10 cellular contexts compared by ENCODE assay signal in genomic region chr4:186297013-186297645, GRCh38. TPM values are rescaled to one million over a fixed set of nuclear protein-coding genes. Genes with fewer than 3 reads are reported as not detected.
DNase-seq lines count a peak whose midpoint lies in the region; TF ChIP-seq lines count a peak whose summit lies in the region.
"Had no signal": no experiment of that assay in that cellular context is flagged by ENCODE, and none has a peak within 500 bp of the region (broad histone marks: within the 10 kb centered on the region; RNA-seq: fewer than 3 reads in every experiment).

No MANE protein-coding gene starts in this region.

- in situ Hi-C loops in GM23248 (cut with MboI) = loop anchor here (10.0 kb wide), 1 partner anchor 288 kb away; no protein-coding TSS in a partner anchor

- no peak overlapping the region for H4K8ac ChIP-seq in mesenchymal stem cell (ENCODE audit: low read length)

- H3K9ac ChIP-seq in GM23248 (no peak overlapping the region), mesenchymal stem cell (ENCODE audit: low read length) (no peak overlapping the region)

- 18 to 19% methylated on average over 20 to 21 of the region's 21 CpGs for WGBS in GM23248 (ENCODE audit: low coverage in 1 of 2, low lambda C conversion rate in 2 of 2, missing lambda C conversion rate in 2 of 2), 2 experiments
- WGBS in mesenchymal stem cell = 74% methylated on average over 11 of the region's 21 CpGs

- H3K79me2 ChIP-seq in GM23248 (ENCODE audit: insufficient read depth) = no peaks in the 10 kb centered on the region

- H3K4me3 ChIP-seq in GM23248 (no peak overlapping the region), choroid plexus epithelial cell (ENCODE audit: low read depth, low read length) (no peak overlapping the region), mesenchymal stem cell (ENCODE audit: insufficient read depth in 1 of 2, low read depth in 1 of 2, low read length in 2 of 2) (no peak overlapping the region)
- H3K4me3 ChIP-seq: SJCRH30 had no signal

- no peak overlapping the region for H2BK5ac ChIP-seq in mesenchymal stem cell (ENCODE audit: low read depth, low read length, poor library complexity, severe bottlenecking)

- no peak overlapping the region for H2AK5ac ChIP-seq in mesenchymal stem cell (ENCODE audit: low read length, severe bottlenecking)

- H3K27me3 ChIP-seq in GM23248 (replicated peaks; ENCODE audit: insufficient read depth) (peaks cover 30% of the 10 kb centered on the region), mesenchymal stem cell (ENCODE audit: control insufficient read depth in 1 of 2, insufficient read depth in 1 of 2, low read length in 2 of 2) (peaks cover 13 to 48% of the 10 kb centered on the region in 2 experiments)
- H3K27me3 ChIP-seq: SJCRH30 had no signal

- no peak overlapping the region for H2AFZ ChIP-seq in GM23248
- no peak overlapping the region for H2AFZ ChIP-seq in mesenchymal stem cell (ENCODE audit: low read depth, low read length)

- H2BK120ac ChIP-seq in mesenchymal stem cell (ENCODE audit: low read depth, low read length) = no peak overlapping the region

- no peak overlapping the region for H3K4ac ChIP-seq in mesenchymal stem cell (ENCODE audit: low read depth in 1 of 2, low read length in 2 of 2)

- peak; percentile 65 for TF ChIP-seq CTCF in choroid plexus epithelial cell (conservative IDR thresholded peaks at IDR 0.05; ENCODE audit: low read depth, low read length)

- no peak overlapping the region for H3K23ac ChIP-seq in mesenchymal stem cell (ENCODE audit: low read length in 2 of 2)

- DNase-seq in COLO829 (ENCODE audit: low spot score) (peak; percentile 72), GM23248 (peak; percentile 60), NCI-H526 (lab: John Stamatoyannopoulos, UW) (peak; percentile 76 to 80), choroid plexus epithelial cell (ENCODE audit: low read depth) (peak; percentile 85), mesenchymal stem cell (peak; percentile 62), mucosa of gallbladder (ENCODE audit: low spot score) (no peak)
- DNase-seq in stimulated activated CD4-positive, alpha-beta T cell treated with anti-CD3 and anti-CD28 coated beads, Interleukin-2, amount 100 ng/mL, for 48 hours = no peak
- DNase-seq in activated naive CD4-positive, alpha-beta T cell treated with Interleukin-2 at 50 U/mL for 16 hours = no peak

- no peak overlapping the region for H4K91ac ChIP-seq in mesenchymal stem cell (ENCODE audit: low read length)

- H3K9me3 ChIP-seq in GM23248 (ENCODE audit: low read depth) (no peaks in the 10 kb centered on the region), mesenchymal stem cell (ENCODE audit: control insufficient read depth, low read length) (no peaks in the 10 kb centered on the region)
- H3K9me3 ChIP-seq: SJCRH30 had no signal

- no peak overlapping the region for H2BK15ac ChIP-seq in mesenchymal stem cell (ENCODE audit: low read depth, poor library complexity, severe bottlenecking)

- H3K4me1 ChIP-seq in GM23248 (ENCODE audit: insufficient read depth) = no peaks in the 10 kb centered on the region
- H3K4me1 ChIP-seq in mesenchymal stem cell (ENCODE audit: control insufficient read depth, insufficient read depth, low read depth, low read length) = peaks cover 7% of the 10 kb centered on the region
- H3K4me1 ChIP-seq: SJCRH30 had no signal

- H3K4me2 ChIP-seq in GM23248 (ENCODE audit: unreplicated experiment) = no peak overlapping the region
- H3K4me2 ChIP-seq in mesenchymal stem cell (ENCODE audit: low read length, poor library complexity, severe bottlenecking) = no peak overlapping the region

- no peaks in the 10 kb centered on the region for H3K79me1 ChIP-seq in mesenchymal stem cell (replicated peaks; ENCODE audit: low read length, poor library complexity, severe bottlenecking)

- H3K27ac ChIP-seq in GM23248 (no peak overlapping the region), mesenchymal stem cell (ENCODE audit: low read length, poor library complexity, severe bottlenecking) (no peak overlapping the region)
- H3K27ac ChIP-seq: SJCRH30 had no signal

- no peak overlapping the region for H3K18ac ChIP-seq in mesenchymal stem cell (ENCODE audit: low read depth in 1 of 2, low read length in 2 of 2)

- H2BK12ac ChIP-seq in mesenchymal stem cell (ENCODE audit: low read length in 2 of 2) = no peak overlapping the region

- no peaks in the 10 kb centered on the region for H3F3A ChIP-seq in GM23248 (ENCODE audit: insufficient read depth)

- no peaks in the 10 kb centered on the region for H3K9me2 ChIP-seq in GM23248 (ENCODE audit: insufficient read depth)

- H3K36me3 ChIP-seq in GM23248 (ENCODE audit: low read depth) (no peaks in the 10 kb centered on the region), mesenchymal stem cell (ENCODE audit: control insufficient read depth in 1 of 2, insufficient read depth in 2 of 2, low read depth in 1 of 2, low read length in 2 of 2) (no peaks in the 10 kb centered on the region)
- H3K36me3 ChIP-seq: SJCRH30 had no signal

- no peaks in the 10 kb centered on the region for H4K20me1 ChIP-seq in GM23248 (ENCODE audit: insufficient read depth)

- H3K14ac ChIP-seq in mesenchymal stem cell (ENCODE audit: low read length in 2 of 2) = no peak overlapping the region

RNA-seq across cellular contexts. Expression of gene F11, which starts 31.1 kb away (rescaled TPM):
- total RNA-seq in GM23248 (2014; rRNA removed; shearing (Covaris generic)) = not detected in 2 replicates
- polyA plus RNA-seq in GM23248 (2016; fragmentation: Nextera tagmentation; extraction: Ambion mirVana) = not detected in 2 replicates
- not detected for polyA plus RNA-seq in mesenchymal stem cell (2013, experiment 1 of 2)
- not detected for polyA plus RNA-seq in mesenchymal stem cell (2013, experiment 2 of 2)
- total RNA-seq in mucosa of gallbladder = 23.9 TPM
- total RNA-seq: naive thymus-derived CD8-positive, alpha-beta T cell had no signal
- polyA plus RNA-seq: naive thymus-derived CD8-positive, alpha-beta T cell had no signal

Comparison
In these comparisons a context has a peak if more than half of its experiments do, and no peak if none do; other contexts are left out.
1. DNase-seq: peak in COLO829 (single experiment), GM23248 (single experiment), NCI-H526 (2 of 2), choroid plexus epithelial cell (single experiment) and mesenchymal stem cell (single experiment); none in mucosa of gallbladder (single experiment), stimulated activated CD4-positive, alpha-beta T cell treated with anti-CD3 and anti-CD28 coated beads, Interleukin-2, amount 100 ng/mL, for 48 hours (0 of 2) and activated naive CD4-positive, alpha-beta T cell treated with Interleukin-2 at 50 U/mL for 16 hours (single experiment).
2. RNA of gene F11, which starts 31.1 kb away (total RNA-seq): 23.9 TPM in mucosa of gallbladder (single experiment); not detected in GM23248; every median in the first group is over 10 times any median in the second.